2 cellular contexts compared by ENCODE assay signal in genomic region chr19:55432355-55432959, GRCh38.
A peak's percentile ranks its signal among the peaks of the same experiment; 100 is the strongest.
TF ChIP-seq lines count a peak whose summit lies in the region.

No MANE protein-coding gene starts in this region.

TF ChIP-seq in GM23338, 12 proteins besides CTCF, POLR2A, EP300 and RAD21:
- TF ChIP-seq EZH2phosphoT487 (IDR thresholded peaks at IDR 0.05; ENCODE audit: unreplicated experiment) (no peak), POLR2AphosphoS5 (IDR thresholded peaks at IDR 0.05; ENCODE audit: low read depth) (no peak), CREB1 (CRISPR knock-in tag; IDR thresholded peaks at IDR 0.05; ENCODE audit: low read depth) (peak; percentile 47; the same call in 1 of the 2 replicates), EZH2 (IDR thresholded peaks at IDR 0.05; ENCODE audit: low read depth, unreplicated experiment) (no peak)
TF ChIP-seq in GM23338: peak in this region for 1.

TF ChIP-seq in K562, 482 proteins besides CTCF, POLR2A, EP300 and RAD21:
- no peak for TF ChIP-seq SMARCA5 (IDR thresholded peaks at IDR 0.05)
- peak; percentile 84 for TF ChIP-seq JUNB (CRISPR knock-in tag; conservative IDR thresholded peaks at IDR 0.05)
- TF ChIP-seq ATF1 (CRISPR knock-in tag; IDR thresholded peaks at IDR 0.05) = peak; percentile 70
- TF ChIP-seq ATF1 (tag; IDR thresholded peaks at IDR 0.05) = peak; percentile 97
- TF ChIP-seq TEAD1 (CRISPR knock-in tag; IDR thresholded peaks at IDR 0.05) = 0 out of 4 replicates have a peak, but pooled peaks of 1 of the 2 experiments have one; percentile 8
- TF ChIP-seq CREB1 (IDR thresholded peaks at IDR 0.05) = peak; percentile 82
- peak; percentile 93 for TF ChIP-seq CREB1 (CRISPR knock-in tag; IDR thresholded peaks at IDR 0.05)
- TF ChIP-seq GABPB1 (CRISPR knock-in tag; IDR thresholded peaks at IDR 0.05) = peak; percentile 88
- TF ChIP-seq JUND (IDR thresholded peaks at IDR 0.05; ENCODE audit: borderline replicate concordance, low read depth, low read length) = peak; percentile 65; the same call in 1 of the 2 replicates
- TF ChIP-seq JUND (tag; IDR thresholded peaks at IDR 0.05; ENCODE audit: borderline replicate concordance, low read depth, low read length) = peak; percentile 61; the same call in 2 of the 3 replicates
- TF ChIP-seq ZNF280B (CRISPR knock-in tag; IDR thresholded peaks at IDR 0.05) = no peak
- no peak for TF ChIP-seq ARNT (IDR thresholded peaks at IDR 0.05)
- TF ChIP-seq, protein P1, sequence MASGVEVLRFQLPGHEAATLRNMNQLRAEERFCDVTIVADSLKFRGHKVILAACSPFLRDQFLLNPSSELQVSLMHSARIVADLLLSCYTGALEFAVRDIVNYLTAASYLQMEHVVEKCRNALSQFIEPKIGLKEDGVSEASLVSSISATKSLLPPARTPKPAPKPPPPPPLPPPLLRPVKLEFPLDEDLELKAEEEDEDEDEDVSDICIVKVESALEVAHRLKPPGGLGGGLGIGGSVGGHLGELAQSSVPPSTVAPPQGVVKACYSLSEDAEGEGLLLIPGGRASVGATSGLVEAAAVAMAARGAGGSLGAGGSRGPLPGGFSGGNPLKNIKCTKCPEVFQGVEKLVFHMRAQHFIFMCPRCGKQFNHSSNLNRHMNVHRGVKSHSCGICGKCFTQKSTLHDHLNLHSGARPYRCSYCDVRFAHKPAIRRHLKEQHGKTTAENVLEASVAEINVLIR (CRISPR knock-in tag; IDR thresholded peaks at IDR 0.05) = 0 out of 2 replicates have a peak, but pooled peaks have one; percentile 42
- peak; percentile 75 for TF ChIP-seq NCOA1 (IDR thresholded peaks at IDR 0.05; ENCODE audit: low read depth)
- peak; percentile 93 for TF ChIP-seq ATF2 (CRISPR knock-in tag; IDR thresholded peaks at IDR 0.05)
- TF ChIP-seq ESRRA (IDR thresholded peaks at IDR 0.05; ENCODE audit: borderline replicate concordance, low read depth) = no peak
- peak; percentile 82 for TF ChIP-seq ATF7 (IDR thresholded peaks at IDR 0.05)
- TF ChIP-seq CREM (IDR thresholded peaks at IDR 0.05; ENCODE audit: low read depth) = peak; percentile 93
- peak; percentile 37; the same call in 1 of the 2 replicates for TF ChIP-seq GABPA (tag; conservative IDR thresholded peaks at IDR 0.05; ENCODE audit: low read depth)
- peak; percentile 94 for TF ChIP-seq ATF3 (IDR thresholded peaks at IDR 0.05)
- no peak for TF ChIP-seq ATF3 (CRISPR knock-in tag; conservative IDR thresholded peaks at IDR 0.05)
